Comparison of ENCODE assay signal across 14 cellular contexts in genomic region chr6:13715444-13715883, GRCh38. TPM values are rescaled to one million over a fixed set of nuclear protein-coding genes. Genes with fewer than 3 reads are reported as not detected.
DNase-seq lines count a peak whose midpoint lies in the region; ATAC-seq, FAIRE-seq and TF ChIP-seq lines count a peak whose summit lies in the region.
"Had no signal": no experiment of that assay in that cellular context is flagged by ENCODE, and none has a peak within 500 bp of the region (broad histone marks: within the 10 kb centered on the region; RNA-seq: fewer than 3 reads in every experiment).

No MANE protein-coding gene starts in this region.

- H3K4me3 ChIP-seq in PC-3 (ENCODE audit: low read length) (no peak overlapping the region), K562 (no peak overlapping the region), body of pancreas (no peak overlapping the region)
- H3K4me3 ChIP-seq: ascending aorta, gastrocnemius medialis, tibial artery had no signal

- H2AFZ ChIP-seq in PC-3 (ENCODE audit: low read length) (peak overlapping the region; percentile 55), K562 (ENCODE audit: low read depth, low read length) (peak overlapping the region; percentile 29)

- peak overlapping the region in 2 of 7 donors; percentile 6 to 42 for H3K27ac Mint-ChIP-seq in CD14-positive monocyte

- H3K4me2 ChIP-seq in PC-3 (ENCODE audit: low read length) (peak overlapping the region; percentile 19), K562 (ENCODE audit: insufficient read depth, low read length) (no peak overlapping the region)

- in situ Hi-C loops in K562 (cut with MboI) = no loop called here

- 16% methylated on average over 3 of the region's 3 CpGs for WGBS in K562 (ENCODE audit: insufficient coverage, low coverage, missing lambda C conversion rate)
- 65 to 80% methylated on average over 3 of the region's 3 CpGs for WGBS in body of pancreas, 2 donors

- H3K36me3 ChIP-seq in PC-3 (ENCODE audit: low read depth, low read length) (no peaks in the 10 kb centered on the region), K562 (ENCODE audit: control insufficient read depth, insufficient read depth, low read length) (no peaks in the 10 kb centered on the region), body of pancreas (replicated peaks in 1 of 2; ENCODE audit: insufficient read depth in 1 of 2, low read depth in 2 of 2) (no peaks in the 10 kb centered on the region)
- H3K36me3 ChIP-seq: ascending aorta, gastrocnemius medialis, tibial artery had no signal

- H3F3A ChIP-seq in PC-3 (ENCODE audit: low read length, unreplicated experiment) = no peaks in the 10 kb centered on the region

- 0 out of 2 replicates have a peak, but pooled peaks cover 2% of the 10 kb centered on the region for H4K20me1 ChIP-seq in PC-3 (ENCODE audit: low read length)
- H4K20me1 ChIP-seq in K562 (replicated peaks; ENCODE audit: control insufficient read depth, insufficient read depth, low read length) = 0 out of 2 replicates have a peak, but pooled peaks cover 1% of the 10 kb centered on the region

- H3K9me2 ChIP-seq in PC-3 (replicated peaks; ENCODE audit: low read length) = no peaks in the 10 kb centered on the region

- peak overlapping the region; percentile 52 for H3K27ac ChIP-seq in PC-3 (ENCODE audit: low read length)
- no peak overlapping the region for H3K27ac ChIP-seq in K562 (ENCODE audit: extremely low read depth, low read depth, low read length)
- H3K27ac ChIP-seq in body of pancreas = no peak overlapping the region
- H3K27ac ChIP-seq: ascending aorta, gastrocnemius medialis, tibial artery had no signal

- no peaks in the 10 kb centered on the region for H3K9me3 ChIP-seq in PC-3 (ENCODE audit: low read length)
- H3K9me3 ChIP-seq in K562 (replicated peaks; ENCODE audit: control insufficient read depth, insufficient read depth, low read depth, low read length) = peaks cover 19% of the 10 kb centered on the region
- H3K9me3 ChIP-seq in body of pancreas = no peaks in the 10 kb centered on the region
- H3K9me3 ChIP-seq: ascending aorta, Caco-2, gastrocnemius medialis, tibial artery had no signal

- FAIRE-seq in K562 (lab: Jason Lieb, UNC) = peak; percentile 32

- no peak overlapping the region for H3K4me3 Mint-ChIP-seq in CD14-positive monocyte

- DNase-seq in CD14-positive monocyte (ENCODE audit: low spot score) (peak; percentile 53), GM10248 (ENCODE audit: extremely low spot score) (peak; percentile 34), PC-3 (peak; percentile 75), K562 (ENCODE audit: extremely low read depth in 1 of 4, low spot score in 3 of 4) (peak in 3 of 4 experiments; percentile 29 to 58 (median 55)), body of pancreas (no peak), NCI-H524 treated with DMSO at 0.1 percent for 48 hours (lab: John Stamatoyannopoulos, UW) (no peak), HT-29 (ENCODE audit: low spot score) (no peak), NCI-H526 treated with DMSO at 0.1 percent for 48 hours (lab: John Stamatoyannopoulos, UW) (no peak)
- DNase-seq: Caco-2, gastrocnemius medialis, kidney glomerular epithelial cell, NCI-H1694 treated with DMSO at 0.1 percent for 48 hours, tibial artery had no signal

- H3K27me3 ChIP-seq in PC-3 (ENCODE audit: low read length) (no peaks in the 10 kb centered on the region), K562 (ENCODE audit: control insufficient read depth in 2 of 2, insufficient read depth in 2 of 2, low read length in 2 of 2) (no peaks in the 10 kb centered on the region), body of pancreas (no peaks in the 10 kb centered on the region)
- H3K27me3 ChIP-seq: ascending aorta, gastrocnemius medialis, tibial artery had no signal

- no peak for TF ChIP-seq CTCF in CD14-positive monocyte (IDR thresholded peaks at IDR 0.05)
- TF ChIP-seq CTCF in GM10248 (IDR thresholded peaks at IDR 0.05; ENCODE audit: control extremely low read depth, extremely low read depth, low read depth, missing control alignments) = no peak
- TF ChIP-seq CTCF in PC-3 (conservative IDR thresholded peaks at IDR 0.05; ENCODE audit: low read depth, low read length) = no peak
- no peak for TF ChIP-seq CTCF in K562 (IDR thresholded peaks at IDR 0.05 in 2 of 3, conservative IDR thresholded peaks at IDR 0.05 in 1 of 3; ENCODE audit: insufficient read depth in 2 of 3, low read depth in 1 of 3, low read length in 3 of 3)
- TF ChIP-seq CTCF in body of pancreas (IDR thresholded peaks at IDR 0.05) = no peak

- H3K9me1 ChIP-seq in K562 (ENCODE audit: control insufficient read depth, insufficient read depth, low read length) = no peaks in the 10 kb centered on the region

- peaks cover 0 to 4% (median 1%) of the 10 kb centered on the region in 3 donors for H3K27me3 Mint-ChIP-seq in CD14-positive monocyte (ENCODE audit: low read depth in 3 of 3)

- H3K4me1 Mint-ChIP-seq in CD14-positive monocyte = peaks cover 23% of the 10 kb centered on the region

- H3K36me3 Mint-ChIP-seq in CD14-positive monocyte = peaks cover 0 to 2% of the 10 kb centered on the region in 2 donors

- CTCF ChIA-PET in GM10248 (lab: Yijun Ruan, JAX) = no interaction called here
- CTCF ChIA-PET in PC-3 (lab: Charles Lee) = no interaction called here
- CTCF ChIA-PET in K562 (lab: Yijun Ruan, JAX; ENCODE audit: low intra/inter-chr PET ratio) = no interaction called here

- no peak for TF ChIP-seq RAD21 in K562 (CRISPR knock-in tag; conservative IDR thresholded peaks at IDR 0.05 in 1 of 2, IDR thresholded peaks at IDR 0.05 in 1 of 2)

- no peak for TF ChIP-seq EP300 in K562 (IDR thresholded peaks at IDR 0.05; ENCODE audit: low read length)

- no peak overlapping the region for H3K9ac ChIP-seq in PC-3 (ENCODE audit: low read length)
- H3K9ac ChIP-seq in K562 (ENCODE audit: insufficient read depth in 1 of 2, low read depth in 2 of 2, low read length in 2 of 2) = no peak overlapping the region

- no TSS peak for BruUV-seq in PC-3 (replicated peaks; lab: Mats Ljungman, UMichigan)
- no TSS peak for BruUV-seq in K562 (replicated peaks; lab: Mats Ljungman, UMichigan)

- intact Hi-C loops in CD14-positive monocyte (cut with micrococcal nuclease) = loop anchor here (10.0 kb wide), 2 partner anchors 51 to 301 kb away; no protein-coding TSS in a partner anchor
- intact Hi-C loops in PC-3 (cut with micrococcal nuclease) = loop anchor here (10.0 kb wide), 1 partner anchor 381 kb away; no protein-coding TSS in a partner anchor
- intact Hi-C loops in K562 (cut with micrococcal nuclease) = no loop called here
- intact Hi-C loops in body of pancreas (cut with DNase I) = loop anchor here (10.0 kb wide), 1 partner anchor 101 kb away; the partner anchor contains the start of gene NOL7

- peaks cover 8 to 17% (median 14%) of the 10 kb centered on the region in 7 donors for H3K9me3 Mint-ChIP-seq in CD14-positive monocyte

- H3K4me1 ChIP-seq in PC-3 (ENCODE audit: insufficient read depth, low read length) = peaks cover 20% of the 10 kb centered on the region
- H3K4me1 ChIP-seq in K562 (replicated peaks in 1 of 2; ENCODE audit: control insufficient read depth in 2 of 2, insufficient read depth in 2 of 2, low read length in 2 of 2) = peaks cover 7 to 11% of the 10 kb centered on the region in 2 experiments; a peak in 4 of 5 replicates
- H3K4me1 ChIP-seq in body of pancreas = peaks cover 5% of the 10 kb centered on the region
- H3K4me1 ChIP-seq: Caco-2 had no signal

- ATAC-seq in PC-3 = no peak
- no peak for ATAC-seq in K562
- no peak for ATAC-seq in body of pancreas
- ATAC-seq: gastrocnemius medialis had no signal

- peaks cover 5% of the 10 kb centered on the region for H3K79me2 ChIP-seq in PC-3 (ENCODE audit: low read length)
- peaks cover 20% of the 10 kb centered on the region for H3K79me2 ChIP-seq in K562 (ENCODE audit: control insufficient read depth, insufficient read depth, low read length)

- POLR2A ChIA-PET in GM10248 (lab: Yijun Ruan, JAX) (no interaction called here), PC-3 (lab: Charles Lee; ENCODE audit: unreplicated experiment) (no interaction called here), K562 (lab: Yijun Ruan, JAX) (no interaction called here)

- TF ChIP-seq POLR2A in K562 (conservative IDR thresholded peaks at IDR 0.05) = no peak
- no peak for TF ChIP-seq POLR2A in body of pancreas (IDR thresholded peaks at IDR 0.05)

TF ChIP-seq in K562, 482 proteins besides CTCF, POLR2A, EP300 and RAD21 (continues in another document):
- TF ChIP-seq ARID1B (IDR thresholded peaks at IDR 0.05) = peak; percentile 33; the same call in 1 of the 2 replicates

RNA-seq across cellular contexts. Expression of gene RANBP9, which starts 3.8 kb away (rescaled TPM):
- 1 to 10 TPM; 1.8 to 2.0 TPM for polyA plus RNA-seq in CD14-positive monocyte
- 25.8 and 27.9 TPM in 2 replicates for total RNA-seq in PC-3 (2014; rRNA removed)
- total RNA-seq in K562 (2011; cell fraction: chromatin; rRNA removed; ENCODE audit: low replicate concordance) = 23.7 and 84.5 TPM in 2 replicates
- 11.0 and 16.3 TPM in 2 replicates for total RNA-seq in K562 (2011; cell fraction: nucleolus; rRNA removed)
- 31.1 and 32.8 TPM in 2 replicates for total RNA-seq in K562 (2011; cell fraction: nucleoplasm; rRNA removed)
- total RNA-seq in K562 (2014; rRNA removed) = 34.7 and 36.4 TPM in 2 replicates
- total RNA-seq in K562 (2014; rRNA removed; fragmentation: Illumina TruSeq; extraction: Trizol) = 64.8 and 74.0 TPM in 2 replicates
- 60.3 and 61.5 TPM in 2 replicates for total RNA-seq in K562 (2015; rRNA removed; fragmentation: Illumina TruSeq; extraction: Trizol)
- 80.4 and 87.0 TPM in 2 replicates for total RNA-seq in K562 (2021)
- polyA plus RNA-seq in K562 (2011; rRNA removed) = 54.2 and 83.6 TPM in 2 replicates
- polyA plus RNA-seq in K562 (2011; cell fraction: cytosol; rRNA removed) = 30.0 and 36.4 TPM in 2 replicates
- 43.2 and 52.8 TPM in 2 replicates for polyA plus RNA-seq in K562 (2011; cell fraction: nucleus; rRNA removed)
- 68.7 and 70.4 TPM in 2 replicates for polyA plus RNA-seq in K562 (2012)
- polyA plus RNA-seq in K562 (2014; fragmentation: Illumina TruSeq; extraction: Trizol) = 124 and 130 TPM in 2 replicates
- 10 to 100 TPM; 27.5 to 31.2 TPM for polyA plus RNA-seq in K562 (2014; fragmentation: Nextera tagmentation; extraction: Ambion mirVana)
- polyA plus RNA-seq in K562 (2014; rRNA removed) = 51.2 and 53.5 TPM in 2 replicates
- polyA minus RNA-seq in K562 (2011; rRNA and poly(A)+ RNA removed) = 126 and 143 TPM in 2 replicates
- polyA minus RNA-seq in K562 (2011; cell fraction: cytosol; rRNA and poly(A)+ RNA removed) = 54.5 and 56.1 TPM in 2 replicates
- polyA minus RNA-seq in K562 (2011; cell fraction: nucleus; rRNA and poly(A)+ RNA removed) = 19.8 and 32.3 TPM in 2 replicates
- 10 to 100 TPM; 14.3 to 26.7 TPM for total RNA-seq in body of pancreas
- 13.0 and 15.1 TPM in 2 replicates for total RNA-seq in HT-29 (2014; rRNA removed; shearing (Covaris generic))

Comparison
In these comparisons a context has a peak if more than half of its experiments do, and no peak if none do; other contexts are left out.
1. DNase-seq: peak in CD14-positive monocyte (single experiment), GM10248 (single experiment), PC-3 (single experiment) and K562 (3 of 4); none in body of pancreas (0 of 4), NCI-H524 treated with DMSO at 0.1 percent for 48 hours (single experiment), HT-29 (single experiment) and NCI-H526 treated with DMSO at 0.1 percent for 48 hours (single experiment).